In genomic region chr10:129790710-129791446, GRCh38 we compare ENCODE assay signal across 28 cellular contexts.
DNase-seq lines count a peak whose midpoint lies in the region; ATAC-seq lines count a peak whose summit lies in the region.
"Had no signal": no experiment of that assay in that cellular context is flagged by ENCODE, and none has a peak within 500 bp of the region (broad histone marks: within the 10 kb centered on the region; RNA-seq: fewer than 3 reads in every experiment).

No MANE protein-coding gene starts in this region.

- no peak for ATAC-seq in activated T-cell treated with anti-CD3 and anti-CD28 coated beads, Interleukin-2, amount 50 U/mL, for 4 hours
- no peak for ATAC-seq in GM18907 (IDR thresholded peaks at IDR 0.05; ENCODE audit: unreplicated experiment)
- ATAC-seq: activated CD8-positive, alpha-beta memory T cell treated with anti-CD3 and anti-CD28 coated beads, Interleukin-2, amount 10 ng/mL, durations not matched to agents 7 days and 5 days; left lobe of liver; natural killer cell had no signal

- peak; percentile 78 for DNase-seq in LHCN-M2 (ENCODE audit: low read depth)
- peak; percentile 4 for DNase-seq in NCI-H345 treated with DMSO at 0.1 percent for 48 hours (lab: John Stamatoyannopoulos, UW; ENCODE audit: unreplicated experiment)
- peak; percentile 61 for DNase-seq in myocyte (ENCODE audit: low read depth)
- no peak for DNase-seq in foreskin melanocyte
- no peak for DNase-seq in T-helper 1 cell
- no peak for DNase-seq in activated T-cell treated with anti-CD3 and anti-CD28 coated beads, Interleukin-2, amount 50 U/mL, for 4 hours
- DNase-seq: activated CD4-positive, alpha-beta T cell treated with anti-CD3 and anti-CD28 coated beads, Interleukin-2, amount 50 U/mL, for 1 hour; activated CD8-positive, alpha-beta memory T cell treated with anti-CD3 and anti-CD28 coated beads, Interleukin-2, amount 10 ng/mL, durations not matched to agents 7 days and 5 days; activated naive CD4-positive, alpha-beta T cell treated with anti-CD3 and anti-CD28 coated beads, Interleukin-2, amount 10 ng/mL, durations not matched to agents 7 days and 5 days; amniotic stem cell; C1 segment of cervical spinal cord; Caco-2; effector CD8-positive, alpha-beta T cell; GM23248; KG1; mesendoderm; natural killer cell; NCI-H1417 treated with DMSO at 0.1 percent for 48 hours; NCI-H524 treated with DMSO at 0.1 percent for 48 hours; stimulated activated CD4-positive, alpha-beta T cell treated with anti-CD3 and anti-CD28 coated beads, Interleukin-12 subunit alpha, Interleukin-12 subunit beta, amount 100 ng/mL, for 4 hours; stimulated activated CD4-positive, alpha-beta T cell treated with anti-CD3 and anti-CD28 coated beads, Interleukin-4, amount 100 ng/mL, for 4 hours; stimulated activated naive CD4-positive, alpha-beta T cell; T-helper 9 cell; testis had no signal

- no peaks in the 10 kb centered on the region for H3K27me3 ChIP-seq in ACC112 (ENCODE audit: insufficient read depth, low read length)
- H3K27me3 ChIP-seq: testis, vagina had no signal

- H3K9me3 Mint-ChIP-seq in activated T-cell treated with anti-CD3 and anti-CD28 coated beads, Interleukin-2, amount 50 U/mL, for 4 hours, result peaks cover 30% of the 10 kb centered on the region

- H3K36me3 Mint-ChIP-seq in activated T-cell treated with anti-CD3 and anti-CD28 coated beads, Interleukin-2, amount 50 U/mL, for 4 hours (ENCODE audit: insufficient read depth), result peaks cover 3% of the 10 kb centered on the region
- H3K36me3 Mint-ChIP-seq: activated CD8-positive, alpha-beta memory T cell treated with anti-CD3 and anti-CD28 coated beads, Interleukin-2, amount 10 ng/mL, durations not matched to agents 7 days and 5 days; natural killer cell had no signal

- H3K36me3 ChIP-seq in ACC112 (ENCODE audit: insufficient read depth, low read length), result no peaks in the 10 kb centered on the region
- H3K36me3 ChIP-seq: vagina had no signal

- no peaks in the 10 kb centered on the region for H3K4me1 ChIP-seq in ACC112 (ENCODE audit: control insufficient read depth, insufficient read depth, low read length, unreplicated experiment)
- H3K4me1 ChIP-seq: Caco-2, testis, vagina had no signal

- H3K4me1 Mint-ChIP-seq in activated T-cell treated with anti-CD3 and anti-CD28 coated beads, Interleukin-2, amount 50 U/mL, for 4 hours (ENCODE audit: low read depth), result no peaks in the 10 kb centered on the region
- H3K4me1 Mint-ChIP-seq: activated CD8-positive, alpha-beta memory T cell treated with anti-CD3 and anti-CD28 coated beads, Interleukin-2, amount 10 ng/mL, durations not matched to agents 7 days and 5 days; activated naive CD4-positive, alpha-beta T cell treated with anti-CD3 and anti-CD28 coated beads, Interleukin-2, amount 10 ng/mL, durations not matched to agents 7 days and 5 days had no signal

- no peaks in the 10 kb centered on the region for H3K27me3 Mint-ChIP-seq in activated T-cell treated with anti-CD3 and anti-CD28 coated beads, Interleukin-2, amount 50 U/mL, for 4 hours (ENCODE audit: low read depth)
- H3K27me3 Mint-ChIP-seq: activated CD8-positive, alpha-beta memory T cell treated with anti-CD3 and anti-CD28 coated beads, Interleukin-2, amount 10 ng/mL, durations not matched to agents 7 days and 5 days; activated naive CD4-positive, alpha-beta T cell treated with anti-CD3 and anti-CD28 coated beads, Interleukin-2, amount 10 ng/mL, durations not matched to agents 7 days and 5 days had no signal

- H3K79me2 ChIP-seq in ACC112 (ENCODE audit: control insufficient read depth, insufficient read depth, low read length, unreplicated experiment), result no peaks in the 10 kb centered on the region

- H3K27ac ChIP-seq in ACC112 (ENCODE audit: low read depth, low read length), result no peak overlapping the region
- H3K27ac ChIP-seq: GM23248, testis, vagina had no signal

- 0 out of 2 replicates have a peak overlapping the region, but pooled peaks have one; percentile 33 for H3K4me3 ChIP-seq in ACC112 (ENCODE audit: low read depth, low read length)
- H3K4me3 ChIP-seq: GM23248, testis, vagina had no signal

- no peak overlapping the region for H3K4me3 Mint-ChIP-seq in activated T-cell treated with anti-CD3 and anti-CD28 coated beads, Interleukin-2, amount 50 U/mL, for 4 hours
- H3K4me3 Mint-ChIP-seq: activated CD8-positive, alpha-beta memory T cell treated with anti-CD3 and anti-CD28 coated beads, Interleukin-2, amount 10 ng/mL, durations not matched to agents 7 days and 5 days; activated naive CD4-positive, alpha-beta T cell treated with anti-CD3 and anti-CD28 coated beads, Interleukin-2, amount 10 ng/mL, durations not matched to agents 7 days and 5 days; natural killer cell had no signal

- H2AFZ ChIP-seq in ACC112 (ENCODE audit: low read length, unreplicated experiment), result no peak overlapping the region
- H2AFZ ChIP-seq: GM23248 had no signal

Comparison
In these comparisons a context has a peak if more than half of its experiments do, and no peak if none do; other contexts are left out.
1. DNase-seq: peak in LHCN-M2 (single experiment), NCI-H345 treated with DMSO at 0.1 percent for 48 hours (single experiment) and myocyte (single experiment); none in foreskin melanocyte (single experiment), T-helper 1 cell (0 of 5) and activated T-cell treated with anti-CD3 and anti-CD28 coated beads, Interleukin-2, amount 50 U/mL, for 4 hours (single experiment).